Comparison of ENCODE assay signal across 1 cellular context in genomic region chrX:133366735-133367134, GRCh38.
TF ChIP-seq lines count a peak whose summit lies in the region.

No MANE protein-coding gene starts in this region.

TF ChIP-seq in GM23338, 12 proteins besides CTCF, POLR2A, EP300 and RAD21 (continued from another document):
- TF ChIP-seq ZNF462 (CRISPR knock-in tag; IDR thresholded peaks at IDR 0.05), result no peak
- TF ChIP-seq POLR2AphosphoS5 (IDR thresholded peaks at IDR 0.05; ENCODE audit: low read depth), result no peak
- no peak for TF ChIP-seq EZH2phosphoT487 (IDR thresholded peaks at IDR 0.05; ENCODE audit: unreplicated experiment)
- no peak for TF ChIP-seq REST (IDR thresholded peaks at IDR 0.05; ENCODE audit: unreplicated experiment)
- TF ChIP-seq NANOG (IDR thresholded peaks at IDR 0.05; ENCODE audit: borderline replicate concordance), result no peak
- TF ChIP-seq CREB1 (CRISPR knock-in tag; IDR thresholded peaks at IDR 0.05; ENCODE audit: low read depth), result no peak
- TF ChIP-seq STAT1 (IDR thresholded peaks at IDR 0.05; ENCODE audit: unreplicated experiment), result no peak
- no peak for TF ChIP-seq JUNB (IDR thresholded peaks at IDR 0.05; ENCODE audit: unreplicated experiment)
- TF ChIP-seq ETS1 (IDR thresholded peaks at IDR 0.05), result no peak
- TF ChIP-seq EZH2 (IDR thresholded peaks at IDR 0.05; ENCODE audit: low read depth, unreplicated experiment), result no peak
